Comparison of ENCODE assay signal across 10 cellular contexts in the genomic region with DNA sequence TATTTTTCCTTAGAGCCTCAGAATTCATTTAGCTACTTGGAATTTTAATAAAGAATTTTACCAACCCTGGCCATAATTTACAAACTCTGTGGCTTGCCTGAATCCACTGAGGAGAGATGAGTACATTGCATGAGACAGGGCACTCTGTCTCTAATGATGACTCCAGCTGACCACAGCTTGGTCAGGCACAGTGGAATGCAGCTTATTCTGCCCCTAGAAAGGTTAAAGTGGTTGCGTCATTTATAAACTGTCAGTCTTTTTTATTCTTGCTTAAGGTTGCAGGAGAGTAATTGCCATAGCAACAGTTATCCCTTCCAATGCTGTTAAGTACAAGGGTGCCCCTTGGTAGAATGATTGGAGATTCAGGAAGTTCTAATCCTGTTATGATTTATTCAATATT. TPM values are rescaled to one million over a fixed set of nuclear protein-coding genes. Genes with fewer than 3 reads are reported as not detected.
A peak's percentile ranks its signal among the peaks of the same experiment; 100 is the strongest.
DNase-seq lines count a peak whose midpoint lies in the region; ATAC-seq, FAIRE-seq and TF ChIP-seq lines count a peak whose summit lies in the region.
"Had no signal": no experiment of that assay in that cellular context is flagged by ENCODE, and none has a peak within 500 bp of the region (broad histone marks: within the 10 kb centered on the region; RNA-seq: fewer than 3 reads in every experiment).

No MANE protein-coding gene starts in this region.

- H3K9ac ChIP-seq in GM23248: peak overlapping the region; percentile 61

- no peaks in the 10 kb centered on the region for H3K27me3 ChIP-seq in GM23248 (replicated peaks; ENCODE audit: insufficient read depth)

- peak overlapping the region; percentile 88 for H3K27ac ChIP-seq in GM23248

- peak overlapping the region; percentile 37 for H3K4me3 ChIP-seq in GM23248
- H3K4me3 ChIP-seq in epithelial cell of proximal tubule (ENCODE audit: low read depth, low read length): no peak overlapping the region
- H3K4me3 ChIP-seq in skeletal muscle cell (ENCODE audit: low read depth, low read length): no peak overlapping the region

- H3K79me2 ChIP-seq in GM23248 (ENCODE audit: insufficient read depth): peaks cover 19% of the 10 kb centered on the region; the same call in 1 of the 2 replicates

- peak; percentile 91 for FAIRE-seq in RCC 7860 (lab: Jason Lieb, UNC)

- peak; percentile 97 for DNase-seq in GM23248
- DNase-seq in RCC 7860 (ENCODE audit: low spot score): peak; percentile 97
- peak; percentile 44 for DNase-seq in epithelial cell of proximal tubule (ENCODE audit: low read depth)
- DNase-seq in skeletal muscle cell (ENCODE audit: low read depth): peak; percentile 95
- DNase-seq in activated gamma-delta T cell (lab: John Stamatoyannopoulos, UW): no peak
- DNase-seq in NCI-H2196 (lab: John Stamatoyannopoulos, UW; ENCODE audit: unreplicated experiment): no peak
- DNase-seq in middle frontal gyrus (ENCODE audit: extremely low spot score, low spot score): no peak
- DNase-seq: naive thymus-derived CD8-positive, alpha-beta T cell; NCI-H1417 treated with DMSO at 0.1 percent for 48 hours had no signal

- H3K4me2 ChIP-seq in GM23248 (ENCODE audit: unreplicated experiment): peak overlapping the region; percentile 61

- no peaks in the 10 kb centered on the region for H3K9me2 ChIP-seq in GM23248 (ENCODE audit: insufficient read depth)

- no peaks in the 10 kb centered on the region for H4K20me1 ChIP-seq in GM23248 (ENCODE audit: insufficient read depth)

- 4 to 11% methylated on average over 1 of the region's 1 CpG for WGBS in GM23248 (ENCODE audit: low coverage in 1 of 2, low lambda C conversion rate in 2 of 2, missing lambda C conversion rate in 2 of 2), 2 experiments

- H3K9me3 ChIP-seq in GM23248 (ENCODE audit: low read depth): no peaks in the 10 kb centered on the region

- peaks cover 31% of the 10 kb centered on the region for H3F3A ChIP-seq in GM23248 (ENCODE audit: insufficient read depth)

- H2AFZ ChIP-seq in GM23248: no peak overlapping the region; the same call in 1 of the 2 replicates

- ATAC-seq in GM18498 (IDR thresholded peaks at IDR 0.05; ENCODE audit: unreplicated experiment): no peak
- ATAC-seq: naive thymus-derived CD8-positive, alpha-beta T cell had no signal

- no peaks in the 10 kb centered on the region for H3K36me3 ChIP-seq in GM23248 (ENCODE audit: low read depth)

- in situ Hi-C loops in GM23248 (cut with MboI): no loop called here

- no peak for TF ChIP-seq CTCF in epithelial cell of proximal tubule (conservative IDR thresholded peaks at IDR 0.05; ENCODE audit: low read depth, low read length)

- H3K4me1 ChIP-seq in GM23248 (ENCODE audit: insufficient read depth): peaks cover 41% of the 10 kb centered on the region

RNA-seq across cellular contexts. Expression of a gene that starts 28.3 kb away (rescaled TPM):
- total RNA-seq in GM23248 (2014; rRNA removed; shearing (Covaris generic)): 36.2 and 36.7 TPM in 2 replicates
- polyA plus RNA-seq in GM23248 (2016; fragmentation: Nextera tagmentation; extraction: Ambion mirVana): 19.6 and 19.9 TPM in 2 replicates
- total RNA-seq in epithelial cell of proximal tubule: 2.3 and 3.8 TPM in 2 replicates

Comparison
In these comparisons a context has a peak if more than half of its experiments do, and no peak if none do; other contexts are left out.
1. DNase-seq: peak in GM23248 (single experiment), RCC 7860 (single experiment), epithelial cell of proximal tubule (single experiment) and skeletal muscle cell (single experiment); none in activated gamma-delta T cell (single experiment), NCI-H2196 (single experiment) and middle frontal gyrus (single experiment).